ENCODE assay signal across 17 cellular contexts in the genomic region with DNA sequence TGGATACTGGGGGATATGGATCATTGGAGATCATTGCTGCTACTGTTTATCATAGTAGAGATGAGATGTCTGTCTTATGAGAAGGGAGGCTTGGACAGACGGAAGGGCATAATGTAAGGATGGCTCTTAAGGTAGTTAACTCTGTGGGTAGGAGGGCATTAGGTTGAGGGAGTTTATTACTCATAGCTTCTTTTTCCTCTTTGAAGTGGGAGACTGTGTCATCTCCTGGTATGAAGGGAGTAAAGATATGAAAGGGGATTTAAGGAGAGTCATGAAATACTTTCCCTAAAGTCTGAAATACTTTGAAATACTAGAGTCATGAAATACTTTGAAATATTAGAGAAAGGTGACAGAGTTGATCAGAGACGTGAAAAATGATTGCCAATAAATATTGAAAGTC.
"Had no signal": no experiment of that assay in that cellular context is flagged by ENCODE, and none has a peak within 500 bp of the region (broad histone marks: within the 10 kb centered on the region; RNA-seq: fewer than 3 reads in every experiment).

No MANE protein-coding gene starts in this region.

- H3K4me3 ChIP-seq: body of pancreas, left ventricle myocardium inferior had no signal

- H3K27ac ChIP-seq: body of pancreas, epithelial cell of prostate, left ventricle myocardium inferior had no signal

- ATAC-seq: activated naive CD4-positive, alpha-beta T cell treated with anti-CD3 and anti-CD28 coated beads, Interleukin-2, amount 50 U/mL, for 72 hours; body of pancreas had no signal

- H3K36me3 ChIP-seq: left ventricle myocardium inferior had no signal

- H3K9me3 ChIP-seq: body of pancreas, left ventricle myocardium inferior had no signal

- H3K27me3 ChIP-seq: body of pancreas had no signal

- H3K4me1 ChIP-seq: body of pancreas, left ventricle myocardium inferior had no signal

- DNase-seq: activated CD4-positive, alpha-beta T cell treated with anti-CD3 and anti-CD28 coated beads, Interleukin-2, amount 50 U/mL, for 48 hours; activated gamma-delta T cell treated with Interleukin-2 at 50 U/mL for 16 hours; amniotic stem cell; body of pancreas; endodermal cell; foreskin melanocyte; left ventricle myocardium inferior; mammary epithelial cell; midbrain; retina; stimulated activated CD4-positive, alpha-beta T cell treated with anti-CD3 and anti-CD28 coated beads, Interleukin-12 subunit alpha, Interleukin-12 subunit beta, amount 100 ng/mL, for 4 hours; stimulated activated CD4-positive, alpha-beta T cell treated with anti-CD3 and anti-CD28 coated beads, Interleukin-1b, Interleukin-23, amount 100 ng/mL, for 48 hours; stimulated activated CD8-positive, alpha-beta memory T cell treated with anti-CD3 and anti-CD28 coated beads, Interleukin-4, amount 100 ng/mL, for 48 hours; stimulated activated naive CD4-positive, alpha-beta T cell; T-helper 2 cell had no signal
